ENCODE assay signal across 8 cellular contexts in the genomic region with DNA sequence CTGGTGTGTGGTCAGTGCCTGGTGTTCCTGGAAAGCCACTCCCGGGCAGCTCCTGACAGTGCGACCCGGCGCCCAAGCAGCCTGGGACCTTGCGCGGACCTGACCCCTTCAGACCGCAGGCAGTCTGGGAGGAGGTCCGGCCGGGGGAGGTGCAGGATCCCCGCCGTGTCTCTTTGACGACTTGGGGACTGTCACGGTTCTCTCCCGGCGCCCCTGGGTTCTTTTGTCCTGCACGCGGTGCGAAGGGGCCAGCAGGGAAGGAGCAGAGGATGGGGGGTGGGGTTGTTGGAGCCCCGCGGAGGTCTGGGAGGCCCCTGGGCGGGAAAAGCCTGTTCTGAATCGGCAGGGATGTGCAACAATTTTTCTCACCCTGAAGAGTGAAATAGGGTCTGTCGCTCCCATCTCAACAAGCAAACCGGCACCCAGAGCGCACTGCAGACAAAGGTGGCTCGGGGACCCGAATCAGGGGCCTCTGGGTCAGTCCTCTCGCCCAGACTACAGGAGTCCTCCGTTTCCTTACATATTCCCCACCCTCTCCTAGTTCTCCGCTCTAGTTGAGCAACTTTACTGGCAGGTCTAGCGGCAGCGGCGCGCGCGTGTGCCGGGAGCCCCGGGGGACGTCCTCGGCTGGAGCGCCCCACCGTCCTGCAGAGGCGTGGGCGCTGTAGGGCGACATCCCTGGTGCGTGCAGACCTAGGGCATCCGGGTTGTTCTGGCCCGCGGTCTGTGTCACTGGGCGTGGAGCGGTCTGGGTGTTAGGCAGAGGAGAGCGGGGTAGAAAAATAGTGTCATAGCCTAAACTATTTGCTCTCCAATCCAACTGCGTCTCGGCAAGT. TPM values are rescaled to one million over a fixed set of nuclear protein-coding genes. Genes with fewer than 3 reads are reported as not detected.
DNase-seq lines count a peak whose midpoint lies in the region; ATAC-seq and TF ChIP-seq lines count a peak whose summit lies in the region.

No MANE protein-coding gene starts in this region.

- peaks cover 4% of the 10 kb centered on the region for H3K4me1 ChIP-seq in muscle layer of colon (ENCODE audit: insufficient read depth, low read length)

- DNase-seq in COLO668 (lab: John Stamatoyannopoulos, UW; ENCODE audit: unreplicated experiment) (peak; percentile 44), epithelial cell of proximal tubule (ENCODE audit: low read depth) (no peak), OCI-M2 (lab: John Stamatoyannopoulos, UW; ENCODE audit: unreplicated experiment) (no peak)
- DNase-seq in T-helper 2 cell treated with Interferon-gamma antibody and Interleukin-4, amounts not matched to agents 5 μg/mL and 100 μg/mL, for 36 hours (ENCODE audit: low spot score) = peak; percentile 14

- H3K4me3 ChIP-seq in epithelial cell of proximal tubule (ENCODE audit: low read depth, low read length) (peak overlapping the region; percentile 69), muscle layer of colon (ENCODE audit: low read depth in 1 of 2, low read length in 2 of 2) (peak overlapping the region; percentile 61 to 62)

- H3K9me3 ChIP-seq in muscle layer of colon (ENCODE audit: low read length) = no peaks in the 10 kb centered on the region

- H3K27me3 Mint-ChIP-seq in T-helper 2 cell treated with Interferon-gamma antibody and Interleukin-4, amounts not matched to agents 5 μg/mL and 100 μg/mL, for 36 hours (ENCODE audit: low read depth) = peaks cover 82% of the 10 kb centered on the region

- peak; percentile 40 for ATAC-seq in GM19351 (IDR thresholded peaks at IDR 0.05; ENCODE audit: unreplicated experiment)
- ATAC-seq in HG03280 (IDR thresholded peaks at IDR 0.05; ENCODE audit: unreplicated experiment) = peak; percentile 50
- no peak for ATAC-seq in GM18870 (IDR thresholded peaks at IDR 0.05; ENCODE audit: unreplicated experiment)

- peaks cover 34% of the 10 kb centered on the region for H3K4me1 Mint-ChIP-seq in T-helper 2 cell treated with Interferon-gamma antibody and Interleukin-4, amounts not matched to agents 5 μg/mL and 100 μg/mL, for 36 hours (ENCODE audit: low read depth)

- no peaks in the 10 kb centered on the region for H3K9me3 Mint-ChIP-seq in T-helper 2 cell treated with Interferon-gamma antibody and Interleukin-4, amounts not matched to agents 5 μg/mL and 100 μg/mL, for 36 hours

- H3K9ac ChIP-seq in muscle layer of colon (ENCODE audit: low read length) = no peak overlapping the region

- H3K4me3 Mint-ChIP-seq in T-helper 2 cell treated with Interferon-gamma antibody and Interleukin-4, amounts not matched to agents 5 μg/mL and 100 μg/mL, for 36 hours = peak overlapping the region; percentile 92

- H3K36me3 ChIP-seq in muscle layer of colon (ENCODE audit: insufficient read depth, low read length) = no peaks in the 10 kb centered on the region

- TF ChIP-seq CTCF in epithelial cell of proximal tubule (conservative IDR thresholded peaks at IDR 0.05; ENCODE audit: low read depth, low read length) = no peak

- H3K27ac ChIP-seq in muscle layer of colon (ENCODE audit: low read depth, low read length) = peak overlapping the region; percentile 68

- H3K36me3 Mint-ChIP-seq in T-helper 2 cell treated with Interferon-gamma antibody and Interleukin-4, amounts not matched to agents 5 μg/mL and 100 μg/mL, for 36 hours (ENCODE audit: low read depth) = peaks cover 1% of the 10 kb centered on the region

- H3K27me3 ChIP-seq in muscle layer of colon (ENCODE audit: control insufficient read depth in 1 of 2, insufficient read depth in 2 of 2, low read length in 2 of 2) = peaks cover 16 to 48% of the 10 kb centered on the region in 2 donors

- H3K27ac Mint-ChIP-seq in T-helper 2 cell treated with Interferon-gamma antibody and Interleukin-4, amounts not matched to agents 5 μg/mL and 100 μg/mL, for 36 hours = no peak overlapping the region

RNA-seq across cellular contexts. Expression of gene VCAN, which starts 1.2 kb away (rescaled TPM):
- 185 and 323 TPM in 2 replicates for total RNA-seq in epithelial cell of proximal tubule

Comparison
In these comparisons a context has a peak if more than half of its experiments do, and no peak if none do; other contexts are left out.
1. DNase-seq: peak in COLO668 (single experiment) and T-helper 2 cell treated with Interferon-gamma antibody and Interleukin-4, amounts not matched to agents 5 μg/mL and 100 μg/mL, for 36 hours (single experiment); none in epithelial cell of proximal tubule (single experiment) and OCI-M2 (single experiment).